8 cellular contexts compared by ENCODE assay signal in genomic region chr6:25173951-25174474, GRCh38.
DNase-seq lines count a peak whose midpoint lies in the region; ATAC-seq and TF ChIP-seq lines count a peak whose summit lies in the region.

No MANE protein-coding gene starts in this region.

- H3K4me3 Mint-ChIP-seq in activated CD8-positive, alpha-beta T cell treated with anti-CD3 and anti-CD28 coated beads for 36 hours = no peak overlapping the region
- no peak overlapping the region for H3K4me3 Mint-ChIP-seq in activated CD8-positive, alpha-beta T cell treated with anti-CD3 and anti-CD28 coated beads, Interleukin-2, amount 10 ng/mL, durations not matched to agents 7 days and 5 days

- TF ChIP-seq POLR2A in uterus (IDR thresholded peaks at IDR 0.05) = no peak

- H3K36me3 Mint-ChIP-seq in activated CD8-positive, alpha-beta T cell treated with anti-CD3 and anti-CD28 coated beads for 36 hours (ENCODE audit: low read depth) = no peaks in the 10 kb centered on the region
- no peaks in the 10 kb centered on the region for H3K36me3 Mint-ChIP-seq in activated CD8-positive, alpha-beta T cell treated with anti-CD3 and anti-CD28 coated beads, Interleukin-2, amount 10 ng/mL, durations not matched to agents 7 days and 5 days (ENCODE audit: low read depth)

- no peak for DNase-seq in activated CD8-positive, alpha-beta T cell treated with anti-CD3 and anti-CD28 coated beads for 36 hours
- no peak for DNase-seq in activated CD8-positive, alpha-beta T cell treated with anti-CD3 and anti-CD28 coated beads, Interleukin-2, amount 10 ng/mL, durations not matched to agents 7 days and 5 days
- DNase-seq in SW 1271 (lab: John Stamatoyannopoulos, UW) (peak; percentile 59 to 90), hepatic stellate cell (ENCODE audit: low spot score) (peak; percentile 50), uterus (peak in 1 of 2 donors; percentile 25), heart right ventricle (no peak)

- intact Hi-C loops in activated CD8-positive, alpha-beta T cell treated with anti-CD3 and anti-CD28 coated beads for 36 hours (cut with micrococcal nuclease) = no loop called here
- intact Hi-C loops in uterus (cut with DNase I; ENCODE audit: low total_unique reads) = no loop called here
- intact Hi-C loops in heart right ventricle (cut with DNase I) = no loop called here

- no peak overlapping the region for H3K27ac Mint-ChIP-seq in activated CD8-positive, alpha-beta T cell treated with anti-CD3 and anti-CD28 coated beads for 36 hours
- no peak overlapping the region for H3K27ac Mint-ChIP-seq in activated CD8-positive, alpha-beta T cell treated with anti-CD3 and anti-CD28 coated beads, Interleukin-2, amount 10 ng/mL, durations not matched to agents 7 days and 5 days

- 81 to 92% methylated on average over 4 of the region's 4 CpGs for WGBS in heart right ventricle, 2 donors

- H3K36me3 ChIP-seq in uterus (no peaks in the 10 kb centered on the region), heart right ventricle (no peaks in the 10 kb centered on the region)

- no peaks in the 10 kb centered on the region for H3K9me3 Mint-ChIP-seq in activated CD8-positive, alpha-beta T cell treated with anti-CD3 and anti-CD28 coated beads for 36 hours
- no peaks in the 10 kb centered on the region for H3K9me3 Mint-ChIP-seq in activated CD8-positive, alpha-beta T cell treated with anti-CD3 and anti-CD28 coated beads, Interleukin-2, amount 10 ng/mL, durations not matched to agents 7 days and 5 days (ENCODE audit: insufficient read depth)

- H3K27me3 ChIP-seq in uterus (no peaks in the 10 kb centered on the region), heart right ventricle (no peaks in the 10 kb centered on the region)

- H3K9me3 ChIP-seq in uterus (no peaks in the 10 kb centered on the region), heart right ventricle (no peaks in the 10 kb centered on the region)

- no peaks in the 10 kb centered on the region for H3K4me1 ChIP-seq in uterus
- peaks cover 0 to 85% (median 9%) of the 10 kb centered on the region in 9 donors for H3K4me1 ChIP-seq in heart right ventricle

- CTCF ChIA-PET in activated CD8-positive, alpha-beta T cell treated with anti-CD3 and anti-CD28 coated beads for 36 hours (lab: Charles Lee) = interaction anchor here (0.7 to 1.2 kb wide), 2 partner anchors 20 to 50 kb away, joined by 3 to 4 read pairs; no protein-coding TSS in a partner anchor
- CTCF ChIA-PET in activated CD8-positive, alpha-beta T cell treated with anti-CD3 and anti-CD28 coated beads, Interleukin-2, amount 10 ng/mL, durations not matched to agents 7 days and 5 days (lab: Charles Lee) = interaction anchor here (0.9 to 2.3 kb wide), 3 partner anchors 8 to 43 kb away, joined by 3 to 6 read pairs (median 4); no protein-coding TSS in a partner anchor

- H3K4me1 Mint-ChIP-seq in activated CD8-positive, alpha-beta T cell treated with anti-CD3 and anti-CD28 coated beads for 36 hours (ENCODE audit: low read depth) = peaks cover 57% of the 10 kb centered on the region
- H3K4me1 Mint-ChIP-seq in activated CD8-positive, alpha-beta T cell treated with anti-CD3 and anti-CD28 coated beads, Interleukin-2, amount 10 ng/mL, durations not matched to agents 7 days and 5 days (ENCODE audit: low read depth) = peaks cover 52% of the 10 kb centered on the region

- TF ChIP-seq CTCF in activated CD8-positive, alpha-beta T cell treated with anti-CD3 and anti-CD28 coated beads for 36 hours (IDR thresholded peaks at IDR 0.05) = no peak
- no peak for TF ChIP-seq CTCF in uterus (IDR thresholded peaks at IDR 0.05)
- TF ChIP-seq CTCF in heart right ventricle (IDR thresholded peaks at IDR 0.05) = no peak

- H3K27me3 Mint-ChIP-seq in activated CD8-positive, alpha-beta T cell treated with anti-CD3 and anti-CD28 coated beads for 36 hours = peaks cover 5% of the 10 kb centered on the region
- no peaks in the 10 kb centered on the region for H3K27me3 Mint-ChIP-seq in activated CD8-positive, alpha-beta T cell treated with anti-CD3 and anti-CD28 coated beads, Interleukin-2, amount 10 ng/mL, durations not matched to agents 7 days and 5 days (ENCODE audit: low read depth)

- H3K27ac ChIP-seq in uterus (peak overlapping the region; percentile 69 to 96), heart right ventricle (peak overlapping the region in 1 of 10 donors; percentile 78)

- POLR2A ChIA-PET in activated CD8-positive, alpha-beta T cell treated with anti-CD3 and anti-CD28 coated beads for 36 hours (lab: Charles Lee) = interaction anchor here (0.6 to 1.7 kb wide), 2 partner anchors 36 to 220 kb away, joined by 3 to 5 read pairs; no protein-coding TSS in a partner anchor
- POLR2A ChIA-PET in activated CD8-positive, alpha-beta T cell treated with anti-CD3 and anti-CD28 coated beads, Interleukin-2, amount 10 ng/mL, durations not matched to agents 7 days and 5 days (lab: Charles Lee) = interaction anchor here (3.0 kb wide), 1 partner anchor 36 kb away, joined by 15 read pairs; no protein-coding TSS in a partner anchor

- peak; percentile 71 for ATAC-seq in activated CD8-positive, alpha-beta T cell treated with anti-CD3 and anti-CD28 coated beads for 36 hours
- no peak for ATAC-seq in activated CD8-positive, alpha-beta T cell treated with anti-CD3 and anti-CD28 coated beads, Interleukin-2, amount 10 ng/mL, durations not matched to agents 7 days and 5 days
- no peak for ATAC-seq in HG02678 (IDR thresholded peaks at IDR 0.05; ENCODE audit: unreplicated experiment)
- ATAC-seq in heart right ventricle = no peak
- no peak for ATAC-seq in GM18498 (IDR thresholded peaks at IDR 0.05; ENCODE audit: unreplicated experiment)

- no peak overlapping the region for H3K4me3 ChIP-seq in uterus
- no peak overlapping the region for H3K4me3 ChIP-seq in heart right ventricle

Comparison
In these comparisons a context has a peak if more than half of its experiments do, and no peak if none do; other contexts are left out.
1. DNase-seq: peak in SW 1271 (2 of 2) and hepatic stellate cell (single experiment); none in activated CD8-positive, alpha-beta T cell treated with anti-CD3 and anti-CD28 coated beads for 36 hours (single experiment), activated CD8-positive, alpha-beta T cell treated with anti-CD3 and anti-CD28 coated beads, Interleukin-2, amount 10 ng/mL, durations not matched to agents 7 days and 5 days (single experiment) and heart right ventricle (0 of 2).